In the genomic region with DNA sequence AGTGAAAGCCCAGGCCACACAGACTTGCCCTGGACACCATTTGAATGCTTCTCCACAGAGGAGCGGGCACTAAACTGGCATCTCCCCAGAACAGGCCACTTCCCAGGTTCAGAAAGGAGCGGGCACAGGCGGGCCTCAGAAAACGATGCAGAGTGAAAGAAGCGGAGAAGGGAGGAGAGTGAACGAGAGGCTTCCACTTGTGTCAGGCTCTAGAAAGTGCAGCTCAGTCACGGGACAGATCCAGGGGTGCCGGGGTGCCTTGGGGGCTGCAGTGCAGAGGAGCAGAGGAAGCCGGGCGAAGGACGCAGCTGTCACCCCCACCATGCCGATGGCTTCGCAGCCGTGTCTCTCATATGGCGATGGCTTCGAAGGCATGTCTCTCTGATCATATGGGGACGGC, we compare ENCODE assay signal across 23 cellular contexts. TPM values are rescaled to one million over a fixed set of nuclear protein-coding genes. Genes with fewer than 3 reads are reported as not detected.
DNase-seq lines count a peak whose midpoint lies in the region; ATAC-seq and TF ChIP-seq lines count a peak whose summit lies in the region.
"Had no signal": no experiment of that assay in that cellular context is flagged by ENCODE, and none has a peak within 500 bp of the region (broad histone marks: within the 10 kb centered on the region; RNA-seq: fewer than 3 reads in every experiment).

No MANE protein-coding gene starts in this region.

- WGBS in spleen, 5 donors: 96 to 98% (median 96%) methylated on average over 17 of the region's 17 CpGs

- no peaks in the 10 kb centered on the region for H3K4me1 ChIP-seq in spleen
- H3K4me1 ChIP-seq: SJCRH30 had no signal

- peaks cover 16% of the 10 kb centered on the region for H3K36me3 Mint-ChIP-seq in chondrocyte (ENCODE audit: low read depth)
- peaks cover 52% of the 10 kb centered on the region for H3K36me3 Mint-ChIP-seq in nephron progenitor cell (ENCODE audit: low read depth)

- H3K36me3 ChIP-seq in spleen: peaks cover 0 to 93% (median 38%) of the 10 kb centered on the region in 6 donors
- H3K36me3 ChIP-seq: SJCRH30 had no signal

- ATAC-seq in Right ventricle myocardium inferior: no peak
- no peak for ATAC-seq in left cardiac atrium
- ATAC-seq: CD8-positive, alpha-beta T cell had no signal

- H3K9me3 Mint-ChIP-seq in chondrocyte (ENCODE audit: low read depth) (no peaks in the 10 kb centered on the region), nephron progenitor cell (no peaks in the 10 kb centered on the region)
- H3K9me3 Mint-ChIP-seq: CD8-positive, alpha-beta T cell had no signal

- H3K4me1 Mint-ChIP-seq in chondrocyte (ENCODE audit: low read depth) (peaks cover 13% of the 10 kb centered on the region), nephron progenitor cell (peaks cover 16% of the 10 kb centered on the region)

- H3K27me3 ChIP-seq in spleen (replicated peaks in 1 of 7): no peaks in the 10 kb centered on the region
- H3K27me3 ChIP-seq: SJCRH30 had no signal

- no peak overlapping the region for H3K27ac ChIP-seq in spleen
- no peak overlapping the region for H3K27ac ChIP-seq in coronary artery
- H3K27ac ChIP-seq: KMS-11, PC-9, SJCRH30 had no signal

- TF ChIP-seq CTCF in chondrocyte (IDR thresholded peaks at IDR 0.05): no peak
- no peak for TF ChIP-seq CTCF in nephron progenitor cell (IDR thresholded peaks at IDR 0.05)
- no peak for TF ChIP-seq CTCF in spleen (IDR thresholded peaks at IDR 0.05 in 8 of 11, conservative IDR thresholded peaks at IDR 0.05 in 3 of 11)
- TF ChIP-seq CTCF in coronary artery (IDR thresholded peaks at IDR 0.05): no peak

- intact Hi-C loops in Right ventricle myocardium inferior (cut with DNase I): no loop called here
- intact Hi-C loops in left cardiac atrium (cut with DNase I): no loop called here
- intact Hi-C loops in spleen (cut with DNase I; ENCODE audit: low total_unique reads): no loop called here

- no peaks in the 10 kb centered on the region for H3K9me3 ChIP-seq in spleen
- H3K9me3 ChIP-seq: SJCRH30 had no signal

- no peak overlapping the region for H3K4me3 ChIP-seq in spleen
- no peak overlapping the region for H3K4me3 ChIP-seq in coronary artery
- H3K4me3 ChIP-seq: PC-9, SJCRH30 had no signal

- no peaks in the 10 kb centered on the region for H3K27me3 Mint-ChIP-seq in chondrocyte (ENCODE audit: low read depth)
- H3K27me3 Mint-ChIP-seq in nephron progenitor cell (ENCODE audit: low read depth, poor library complexity): no peaks in the 10 kb centered on the region

- DNase-seq in Right ventricle myocardium inferior (ENCODE audit: missing footprints) (peak; percentile 59), left cardiac atrium (no peak), chondrocyte (ENCODE audit: low spot score) (peak; percentile 51), nephron progenitor cell (no peak), spleen (peak; percentile 65), coronary artery (ENCODE audit: low spot score) (no peak)
- DNase-seq in central memory CD4-positive, alpha-beta T cell: no peak
- DNase-seq in activated naive CD4-positive, alpha-beta T cell treated with Interleukin-2 at 50 U/mL for 16 hours: no peak
- DNase-seq: AML-193; C1 segment of cervical spinal cord; CD8-positive, alpha-beta T cell; GOT3; IMR-90; NCI-H1092 treated with DMSO at 0.1 percent for 48 hours; NCI-H146; NCI-H2029 treated with DMSO at 0.1 percent for 48 hours; NCI-H226; NCI-H510A treated with DMSO at 0.1 percent for 48 hours; NCI-H748 treated with DMSO at 0.1 percent for 48 hours; PC-9; RPMI8226; SJCRH30 had no signal

- no peak for TF ChIP-seq POLR2A in spleen (IDR thresholded peaks at IDR 0.05)

- no peak overlapping the region for H3K27ac Mint-ChIP-seq in chondrocyte (ENCODE audit: unreplicated experiment)
- H3K27ac Mint-ChIP-seq in nephron progenitor cell: peak overlapping the region; percentile 17
- H3K27ac Mint-ChIP-seq: CD8-positive, alpha-beta T cell had no signal

- H3K4me3 Mint-ChIP-seq in chondrocyte (ENCODE audit: unreplicated experiment): no peak overlapping the region
- H3K4me3 Mint-ChIP-seq in nephron progenitor cell: no peak overlapping the region
- H3K4me3 Mint-ChIP-seq: CD8-positive, alpha-beta T cell had no signal

RNA-seq across cellular contexts. Expression of a gene that starts 26.1 kb away (rescaled TPM):
- total RNA-seq in Right ventricle myocardium inferior (16.7 TPM), left cardiac atrium (10 to 100 TPM; 15.8 to 19.8 TPM), chondrocyte (7.7 to 8.6 TPM (median 7.9 TPM) in 3 replicates), spleen (10 to 100 TPM; 20.8 to 39.5 (median 23.8) TPM)
- 10 to 100 TPM in 2 of 3 donors, 1 to 10 TPM in 1; 9.9 to 30.2 (median 13.9) TPM for polyA plus RNA-seq in spleen

RNA-seq across cellular contexts. Expression of a gene that starts 26.7 kb away (rescaled TPM):
- total RNA-seq in Right ventricle myocardium inferior: 17.7 TPM
- 10 to 100 TPM; 14.9 to 15.0 TPM for total RNA-seq in left cardiac atrium
- 15.3 to 23.2 TPM (median 16.6 TPM) in 3 replicates for total RNA-seq in chondrocyte
- 10 to 100 TPM; 13.7 to 22.4 (median 21.2) TPM for total RNA-seq in spleen
- 1 to 10 TPM; 7.5 to 8.4 (median 7.7) TPM for polyA plus RNA-seq in spleen

Comparison
In these comparisons a context has a peak if more than half of its experiments do, and no peak if none do; other contexts are left out.
1. DNase-seq: peak in Right ventricle myocardium inferior (single experiment), chondrocyte (single experiment) and spleen (single experiment); none in left cardiac atrium (single experiment), nephron progenitor cell (single experiment), central memory CD4-positive, alpha-beta T cell (single experiment), coronary artery (single experiment) and activated naive CD4-positive, alpha-beta T cell treated with Interleukin-2 at 50 U/mL for 16 hours (single experiment).